In genomic region chr10:12348341-12348869, GRCh38 we compare ENCODE assay signal across 8 cellular contexts. TPM values are rescaled to one million over a fixed set of nuclear protein-coding genes. Genes with fewer than 3 reads are reported as not detected.
DNase-seq lines count a peak whose midpoint lies in the region; ATAC-seq and TF ChIP-seq lines count a peak whose summit lies in the region.

No MANE protein-coding gene starts in this region.

- intact Hi-C loops in activated CD4-positive, alpha-beta T cell treated with anti-CD3 and anti-CD28 coated beads, Interleukin-2, amount 10 ng/mL, durations not matched to agents 24 days and 14 days (cut with micrococcal nuclease): loop anchor here (2.0 to 10.0 kb wide), 2 partner anchors 84 to 366 kb away; no protein-coding TSS in a partner anchor
- intact Hi-C loops in right lobe of liver (cut with DNase I): no loop called here
- intact Hi-C loops in tibial artery (cut with DNase I; ENCODE audit: low total_unique reads): no loop called here

- H3K9me3 Mint-ChIP-seq in activated CD4-positive, alpha-beta T cell treated with anti-CD3 and anti-CD28 coated beads, Interleukin-2, amount 10 ng/mL, durations not matched to agents 24 days and 14 days: no peaks in the 10 kb centered on the region

- WGBS in right lobe of liver (ENCODE audit: insufficient coverage, low coverage, low lambda C conversion rate, missing lambda C conversion rate): 25% methylated on average over 8 of the region's 24 CpGs

- TF ChIP-seq CTCF in right lobe of liver (IDR thresholded peaks at IDR 0.05) (no peak), tibial artery (IDR thresholded peaks at IDR 0.05) (no peak)

- H3K4me3 Mint-ChIP-seq in activated CD4-positive, alpha-beta T cell treated with anti-CD3 and anti-CD28 coated beads, Interleukin-2, amount 10 ng/mL, durations not matched to agents 24 days and 14 days: peak overlapping the region; percentile 83

- H3K4me3 ChIP-seq in right lobe of liver (peak overlapping the region; percentile 54 to 82 (median 80)), tibial artery (peak overlapping the region; percentile 71 to 78)

- ATAC-seq in right lobe of liver (peak; percentile 41 to 74 (median 66)), GM18861 (IDR thresholded peaks at IDR 0.05; ENCODE audit: unreplicated experiment) (no peak), GM21619 (IDR thresholded peaks at IDR 0.05; ENCODE audit: unreplicated experiment) (no peak)

- H3K27me3 Mint-ChIP-seq in activated CD4-positive, alpha-beta T cell treated with anti-CD3 and anti-CD28 coated beads, Interleukin-2, amount 10 ng/mL, durations not matched to agents 24 days and 14 days: peaks cover 50% of the 10 kb centered on the region

- no peaks in the 10 kb centered on the region for H3K36me3 Mint-ChIP-seq in activated CD4-positive, alpha-beta T cell treated with anti-CD3 and anti-CD28 coated beads, Interleukin-2, amount 10 ng/mL, durations not matched to agents 24 days and 14 days (ENCODE audit: low read depth)

- TF ChIP-seq POLR2A in right lobe of liver (IDR thresholded peaks at IDR 0.05): peak; percentile 26

- peak overlapping the region; percentile 30 for H3K27ac ChIP-seq in angular gyrus (ENCODE audit: low read depth, low read length)
- peak overlapping the region; percentile 57 to 80 (median 79) for H3K27ac ChIP-seq in right lobe of liver
- H3K27ac ChIP-seq in tibial artery: peak overlapping the region; percentile 88 to 98

- no peaks in the 10 kb centered on the region for H3K36me3 ChIP-seq in right lobe of liver
- H3K36me3 ChIP-seq in tibial artery: no peaks in the 10 kb centered on the region

- H3K4me1 Mint-ChIP-seq in activated CD4-positive, alpha-beta T cell treated with anti-CD3 and anti-CD28 coated beads, Interleukin-2, amount 10 ng/mL, durations not matched to agents 24 days and 14 days: peaks cover 30% of the 10 kb centered on the region

- H3K4me1 ChIP-seq in right lobe of liver: peaks cover 0 to 11% (median 4%) of the 10 kb centered on the region in 4 donors
- peaks cover 0 to 19% (median 9%) of the 10 kb centered on the region in 4 donors for H3K4me1 ChIP-seq in tibial artery

- no peaks in the 10 kb centered on the region for H3K27me3 ChIP-seq in right lobe of liver
- H3K27me3 ChIP-seq in tibial artery: no peaks in the 10 kb centered on the region

- no peaks in the 10 kb centered on the region for H3K9me3 ChIP-seq in right lobe of liver
- no peaks in the 10 kb centered on the region for H3K9me3 ChIP-seq in tibial artery

- peak overlapping the region; percentile 92 for H3K27ac Mint-ChIP-seq in activated CD4-positive, alpha-beta T cell treated with anti-CD3 and anti-CD28 coated beads, Interleukin-2, amount 10 ng/mL, durations not matched to agents 24 days and 14 days

- DNase-seq in activated CD4-positive, alpha-beta T cell treated with anti-CD3 and anti-CD28 coated beads, Interleukin-2, amount 10 ng/mL, durations not matched to agents 24 days and 14 days: no peak
- DNase-seq in activated CD4-positive, alpha-beta T cell treated with anti-CD3 and anti-CD28 coated beads for 1 hour: no peak
- DNase-seq in right lobe of liver (peak; percentile 61 to 86 (median 84)), tibial artery (no peak), NCI-H1092 treated with DMSO at 0.1 percent for 48 hours (lab: John Stamatoyannopoulos, UW) (no peak)

RNA-seq across cellular contexts. Expression of gene CAMK1D, which starts 0.9 kb away (rescaled TPM):
- 5.6 and 6.6 TPM in 2 replicates for total RNA-seq in activated CD4-positive, alpha-beta T cell treated with anti-CD3 and anti-CD28 coated beads, Interleukin-2, amount 10 ng/mL, durations not matched to agents 24 days and 14 days
- 10 to 100 TPM in 3 of 6 experiments, 1 to 10 TPM in 3; 5.3 to 10.8 (median 9.5) TPM for total RNA-seq in right lobe of liver

Comparison
In these comparisons a context has a peak if more than half of its experiments do, and no peak if none do; other contexts are left out.
1. DNase-seq: peak in right lobe of liver (3 of 3); none in activated CD4-positive, alpha-beta T cell treated with anti-CD3 and anti-CD28 coated beads, Interleukin-2, amount 10 ng/mL, durations not matched to agents 24 days and 14 days (single experiment), activated CD4-positive, alpha-beta T cell treated with anti-CD3 and anti-CD28 coated beads for 1 hour (single experiment), tibial artery (0 of 2) and NCI-H1092 treated with DMSO at 0.1 percent for 48 hours (single experiment).
2. H3K27ac ChIP-seq: peak in every context shown above with its lines; median percentile 93 in tibial artery; 79 in right lobe of liver; 30 in angular gyrus.
3. ATAC-seq: peak in right lobe of liver (4 of 4); none in GM18861 (single experiment) and GM21619 (single experiment).